ENCODE assay signal across 13 cellular contexts in the genomic region with DNA sequence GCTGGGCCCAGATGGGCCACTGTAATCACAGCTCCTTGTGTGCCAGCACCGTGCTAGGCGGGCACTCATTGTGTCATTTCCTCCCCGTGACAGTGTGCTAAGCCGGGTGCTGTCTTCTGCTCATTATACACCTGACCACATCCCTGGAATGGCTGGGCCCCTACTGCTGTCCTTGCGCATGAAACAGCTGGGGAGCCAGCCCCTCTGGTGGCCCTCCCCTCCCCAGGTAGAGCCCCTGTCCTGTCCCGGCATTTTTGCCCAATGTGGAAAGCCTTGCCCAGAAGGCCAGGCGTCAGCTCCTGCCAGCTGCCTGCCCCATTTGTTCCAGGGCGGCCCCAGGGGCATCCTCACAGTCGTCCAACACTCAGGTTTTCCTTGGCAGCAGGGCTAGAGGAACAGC.
DNase-seq lines count a peak whose midpoint lies in the region; ATAC-seq lines count a peak whose summit lies in the region.
"Had no signal": no experiment of that assay in that cellular context is flagged by ENCODE, and none has a peak within 500 bp of the region (broad histone marks: within the 10 kb centered on the region; RNA-seq: fewer than 3 reads in every experiment).

No MANE protein-coding gene starts in this region.

- no peaks in the 10 kb centered on the region for H3K36me3 ChIP-seq in H7 (replicated peaks; ENCODE audit: control insufficient read depth, insufficient read depth, low read length)

- no peaks in the 10 kb centered on the region for H3K36me3 Mint-ChIP-seq in activated naive CD4-positive, alpha-beta T cell treated with anti-CD3 and anti-CD28 coated beads, Interleukin-2, amount 10 ng/mL, durations not matched to agents 7 days and 5 days
- H3K36me3 Mint-ChIP-seq in central memory CD8-positive, alpha-beta T cell (ENCODE audit: insufficient read depth) = no peaks in the 10 kb centered on the region

- no peak overlapping the region for H3K27ac Mint-ChIP-seq in activated naive CD4-positive, alpha-beta T cell treated with anti-CD3 and anti-CD28 coated beads, Interleukin-2, amount 10 ng/mL, durations not matched to agents 7 days and 5 days
- H3K27ac Mint-ChIP-seq in central memory CD8-positive, alpha-beta T cell (ENCODE audit: low read depth) = peak overlapping the region; percentile 35
- H3K27ac Mint-ChIP-seq: nephron progenitor cell; T-helper 2 cell treated with Interferon-gamma antibody and Interleukin-4, amounts not matched to agents 5 μg/mL and 100 μg/mL, for 36 hours had no signal

- H3K27me3 Mint-ChIP-seq in activated naive CD4-positive, alpha-beta T cell treated with anti-CD3 and anti-CD28 coated beads, Interleukin-2, amount 10 ng/mL, durations not matched to agents 7 days and 5 days = peaks cover 54% of the 10 kb centered on the region
- H3K27me3 Mint-ChIP-seq in central memory CD8-positive, alpha-beta T cell = peaks cover 21% of the 10 kb centered on the region

- H3K9me3 Mint-ChIP-seq in activated naive CD4-positive, alpha-beta T cell treated with anti-CD3 and anti-CD28 coated beads, Interleukin-2, amount 10 ng/mL, durations not matched to agents 7 days and 5 days = no peaks in the 10 kb centered on the region
- no peaks in the 10 kb centered on the region for H3K9me3 Mint-ChIP-seq in central memory CD8-positive, alpha-beta T cell
- H3K9me3 Mint-ChIP-seq: nephron progenitor cell; T-helper 2 cell treated with Interferon-gamma antibody and Interleukin-4, amounts not matched to agents 5 μg/mL and 100 μg/mL, for 36 hours had no signal

- ATAC-seq in central memory CD8-positive, alpha-beta T cell (replicated peaks; ENCODE audit: extremely low read depth, poor library complexity, severe bottlenecking) = no peak
- ATAC-seq in stimulated activated naive CD8-positive, alpha-beta T cell treated with anti-CD3 and anti-CD28 coated beads, Interleukin-15, Interleukin-2, amounts not matched to agents 100 U/mL and 50 U/mL, for 24 hours = peak; percentile 51
- no peak for ATAC-seq in GM21515 (IDR thresholded peaks at IDR 0.05; ENCODE audit: unreplicated experiment)
- no peak for ATAC-seq in GM19467 (IDR thresholded peaks at IDR 0.05; ENCODE audit: unreplicated experiment)

- peaks cover 18% of the 10 kb centered on the region for H3K4me1 Mint-ChIP-seq in activated naive CD4-positive, alpha-beta T cell treated with anti-CD3 and anti-CD28 coated beads, Interleukin-2, amount 10 ng/mL, durations not matched to agents 7 days and 5 days
- H3K4me1 Mint-ChIP-seq in central memory CD8-positive, alpha-beta T cell = peaks cover 21% of the 10 kb centered on the region

- no peak overlapping the region for H3K4me3 ChIP-seq in H7 (ENCODE audit: insufficient read depth, low read depth, low read length)

- peaks cover 4% of the 10 kb centered on the region for H3K27me3 ChIP-seq in H7 (ENCODE audit: control insufficient read depth, insufficient read depth, low read length)

- DNase-seq in activated naive CD4-positive, alpha-beta T cell treated with anti-CD3 and anti-CD28 coated beads, Interleukin-2, amount 10 ng/mL, durations not matched to agents 7 days and 5 days = peak; percentile 32
- no peak for DNase-seq in activated naive CD4-positive, alpha-beta T cell treated with anti-CD3 and anti-CD28 coated beads, Interleukin-2, amount 50 U/mL, for 16 hours
- DNase-seq in H7 = peak; percentile 43
- DNase-seq in central memory CD8-positive, alpha-beta T cell (ENCODE audit: low spot score in 2 of 2) = no peak
- peak; percentile 30 for DNase-seq in stimulated activated naive CD8-positive, alpha-beta T cell treated with anti-CD3 and anti-CD28 coated beads, Interleukin-15, Interleukin-2, amounts not matched to agents 100 U/mL and 50 U/mL, for 24 hours
- DNase-seq in nucleus accumbens (lab: John Stamatoyannopoulos, UW) = no peak
- DNase-seq: NCI-H146, NCI-H345, nephron progenitor cell, SHP77 treated with DMSO at 0.1 percent for 48 hours had no signal

- CTCF ChIA-PET in activated naive CD4-positive, alpha-beta T cell treated with anti-CD3 and anti-CD28 coated beads, Interleukin-2, amount 10 ng/mL, durations not matched to agents 7 days and 5 days (lab: Charles Lee) = interaction anchor here (0.6 to 0.8 kb wide), 2 partner anchors 18 to 19 kb away, joined by 3 read pairs; no protein-coding TSS in a partner anchor

- no peak overlapping the region for H3K4me3 Mint-ChIP-seq in activated naive CD4-positive, alpha-beta T cell treated with anti-CD3 and anti-CD28 coated beads, Interleukin-2, amount 10 ng/mL, durations not matched to agents 7 days and 5 days
- H3K4me3 Mint-ChIP-seq in central memory CD8-positive, alpha-beta T cell = no peak overlapping the region
- H3K4me3 Mint-ChIP-seq: nephron progenitor cell; T-helper 2 cell treated with Interferon-gamma antibody and Interleukin-4, amounts not matched to agents 5 μg/mL and 100 μg/mL, for 36 hours had no signal

Comparison
In these comparisons a context has a peak if more than half of its experiments do, and no peak if none do; other contexts are left out.
1. DNase-seq: peak in activated naive CD4-positive, alpha-beta T cell treated with anti-CD3 and anti-CD28 coated beads, Interleukin-2, amount 10 ng/mL, durations not matched to agents 7 days and 5 days (single experiment), H7 (single experiment) and stimulated activated naive CD8-positive, alpha-beta T cell treated with anti-CD3 and anti-CD28 coated beads, Interleukin-15, Interleukin-2, amounts not matched to agents 100 U/mL and 50 U/mL, for 24 hours (single experiment); none in activated naive CD4-positive, alpha-beta T cell treated with anti-CD3 and anti-CD28 coated beads, Interleukin-2, amount 50 U/mL, for 16 hours (single experiment), central memory CD8-positive, alpha-beta T cell (0 of 2) and nucleus accumbens (0 of 56).